In genomic region chr3:120093923-120094775, GRCh38 we compare ENCODE assay signal across 1 cellular context.
A peak's percentile ranks its signal among the peaks of the same experiment; 100 is the strongest.
TF ChIP-seq lines count a peak whose summit lies in the region.

TSS of gene GSK3B (minus strand) at chr3:120094447. CDS start at chr3:120093434, 1,013 bp downstream.

TF ChIP-seq in HepG2, 621 proteins besides CTCF, POLR2A, EP300 and RAD21 (continued from another document and continues in another):
- TF ChIP-seq ZNF333 (CRISPR knock-in tag; IDR thresholded peaks at IDR 0.05; ENCODE audit: borderline replicate concordance), result 0 out of 2 replicates have a peak, but pooled peaks have one; percentile 77
- no peak for TF ChIP-seq JARID2 (CRISPR knock-in tag; IDR thresholded peaks at IDR 0.05; ENCODE audit: insufficient replicate concordance)
- peak; percentile 30; the same call in 1 of the 2 replicates for TF ChIP-seq FOSL2 (CRISPR knock-in tag; IDR thresholded peaks at IDR 0.05)
- no peak for TF ChIP-seq THYN1 (CRISPR knock-in tag; IDR thresholded peaks at IDR 0.05; ENCODE audit: borderline replicate concordance, low read depth)
- TF ChIP-seq HNRNPUL1 (IDR thresholded peaks at IDR 0.05; ENCODE audit: low read depth, low read length), result no peak
- TF ChIP-seq CBX5 (CRISPR knock-in tag; IDR thresholded peaks at IDR 0.05; ENCODE audit: borderline replicate concordance), result no peak
- TF ChIP-seq MEIS2 (CRISPR knock-in tag; IDR thresholded peaks at IDR 0.05), result peak; percentile 51
- TF ChIP-seq MTA1 (CRISPR knock-in tag; IDR thresholded peaks at IDR 0.05; ENCODE audit: borderline replicate concordance), result no peak
- 0 out of 2 replicates have a peak, but pooled peaks have one; percentile 29 for TF ChIP-seq TARDBP (CRISPR knock-in tag; IDR thresholded peaks at IDR 0.05)
- peak; percentile 70 for TF ChIP-seq ZNF317 (CRISPR knock-in tag; IDR thresholded peaks at IDR 0.05)
- TF ChIP-seq JUND (CRISPR knock-in tag; IDR thresholded peaks at IDR 0.05), result no peak
- TF ChIP-seq ZNF878 (CRISPR knock-in tag; IDR thresholded peaks at IDR 0.05), result no peak
- peak; percentile 46; the same call in 1 of the 2 replicates for TF ChIP-seq ZNF430 (CRISPR knock-in tag; IDR thresholded peaks at IDR 0.05)
- TF ChIP-seq GATA4 (IDR thresholded peaks at IDR 0.05; ENCODE audit: borderline replicate concordance, low read depth), result no peak
- no peak; the same call in 1 of the 2 replicates for TF ChIP-seq MXD3 (CRISPR knock-in tag; IDR thresholded peaks at IDR 0.05)
- peak; percentile 52; the same call in 1 of the 2 replicates for TF ChIP-seq HDAC1 (CRISPR knock-in tag; IDR thresholded peaks at IDR 0.05)
- TF ChIP-seq SRF (IDR thresholded peaks at IDR 0.05; ENCODE audit: low read depth, low read length), result no peak
- TF ChIP-seq HNRNPH1 (optimal IDR thresholded peaks at IDR 0.05; ENCODE audit: low read depth, low read length), result peak; percentile 98
- TF ChIP-seq ZNF597 (CRISPR knock-in tag; IDR thresholded peaks at IDR 0.05), result no peak
- TF ChIP-seq ARNTL (CRISPR knock-in tag; IDR thresholded peaks at IDR 0.05), result no peak
- no peak for TF ChIP-seq RFX5 (IDR thresholded peaks at IDR 0.05; ENCODE audit: low read depth, low read length)
- 0 out of 2 replicates have a peak, but pooled peaks have one; percentile 53 for TF ChIP-seq ARNT2 (CRISPR knock-in tag; IDR thresholded peaks at IDR 0.05; ENCODE audit: low read depth)
- peak; percentile 65 for TF ChIP-seq ZNF563 (CRISPR knock-in tag; IDR thresholded peaks at IDR 0.05)
- no peak; the same call in 1 of the 2 replicates for TF ChIP-seq ZMAT3 (CRISPR knock-in tag; conservative IDR thresholded peaks at IDR 0.05)
- 0 out of 4 replicates have a peak, but pooled peaks of 1 of the 2 experiments have one; percentile 11 for TF ChIP-seq REST (IDR thresholded peaks at IDR 0.05; ENCODE audit: borderline replicate concordance in 1 of 2, low read depth in 1 of 2, low read length in 2 of 2)
- TF ChIP-seq MTERF4 (CRISPR knock-in tag; IDR thresholded peaks at IDR 0.05), result 0 out of 2 replicates have a peak, but pooled peaks have one; percentile 37
- TF ChIP-seq ZNF512B (CRISPR knock-in tag; IDR thresholded peaks at IDR 0.05; ENCODE audit: borderline replicate concordance), result no peak
- TF ChIP-seq ARID4A (CRISPR knock-in tag; IDR thresholded peaks at IDR 0.05; ENCODE audit: borderline replicate concordance), result peak; percentile 86
- no peak for TF ChIP-seq XRCC5 (optimal IDR thresholded peaks at IDR 0.05; ENCODE audit: low read length)
- TF ChIP-seq ZNF10 (CRISPR knock-in tag; IDR thresholded peaks at IDR 0.05; ENCODE audit: borderline replicate concordance, low read depth), result no peak
- no peak for TF ChIP-seq GMEB1 (CRISPR knock-in tag; IDR thresholded peaks at IDR 0.05; ENCODE audit: borderline replicate concordance)
- TF ChIP-seq ZBTB4 (CRISPR knock-in tag; IDR thresholded peaks at IDR 0.05; ENCODE audit: borderline replicate concordance), result no peak
- TF ChIP-seq TFDP1 (CRISPR knock-in tag; IDR thresholded peaks at IDR 0.05; ENCODE audit: borderline replicate concordance), result no peak
- TF ChIP-seq PRPF4 (IDR thresholded peaks at IDR 0.05; ENCODE audit: low read depth, low read length, poor library complexity, severe bottlenecking), result no peak
- no peak for TF ChIP-seq ATRX (CRISPR knock-in tag; IDR thresholded peaks at IDR 0.05; ENCODE audit: borderline replicate concordance)
- TF ChIP-seq HOXA7 (CRISPR knock-in tag; IDR thresholded peaks at IDR 0.05), result no peak
